ENCODE assay signal across 8 cellular contexts in the genomic region with DNA sequence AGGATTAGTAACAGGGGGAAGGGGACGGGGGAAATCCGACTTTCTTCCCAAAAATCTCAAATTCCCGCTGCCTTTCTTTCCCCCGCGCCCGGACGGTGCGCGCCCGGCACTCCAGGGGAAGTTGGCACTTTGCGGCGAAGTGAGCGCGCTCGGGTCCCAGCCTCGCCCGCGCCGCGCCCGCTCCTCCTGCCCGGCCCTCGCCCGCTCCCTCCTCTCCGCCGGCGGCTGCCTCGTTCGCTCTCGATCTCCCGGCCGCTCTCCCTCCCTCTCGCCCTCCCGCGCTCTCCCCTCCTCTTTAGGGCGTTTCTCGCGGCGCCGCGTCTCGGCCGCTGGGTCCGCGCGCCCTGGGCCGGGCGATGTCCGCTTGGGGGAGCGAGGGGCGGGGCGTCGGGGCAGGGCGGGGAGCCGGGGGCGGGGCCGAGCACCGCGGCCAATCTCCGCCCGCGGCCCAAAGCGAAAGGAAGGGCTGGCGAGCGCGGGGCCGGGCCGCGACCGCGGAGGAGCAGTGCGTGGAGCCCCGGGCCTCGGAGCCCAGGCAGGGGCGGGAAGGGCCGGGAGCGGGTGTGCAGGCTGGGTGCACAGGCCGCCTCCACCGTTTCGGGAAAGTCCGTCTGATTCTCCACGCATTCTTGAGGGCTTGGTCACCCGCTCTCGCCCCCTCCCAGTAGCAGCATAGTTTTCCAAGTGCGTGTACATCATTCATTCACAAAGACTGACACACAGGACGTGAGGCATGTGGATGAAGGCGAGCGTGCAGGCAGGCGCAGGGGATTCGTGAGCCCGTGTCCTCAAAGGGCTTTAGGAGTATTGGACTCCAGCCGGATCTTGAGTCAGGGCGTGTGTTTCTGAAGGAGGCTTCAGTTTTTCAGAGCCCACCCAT.
DNase-seq lines count a peak whose midpoint lies in the region; ATAC-seq and TF ChIP-seq lines count a peak whose summit lies in the region.

No MANE protein-coding gene starts in this region.

- H3K27me3 ChIP-seq in lung (ENCODE audit: control insufficient read depth, insufficient read depth): no peaks in the 10 kb centered on the region

- peak overlapping the region; percentile 96 for H3K4me3 Mint-ChIP-seq in activated CD8-positive, alpha-beta T cell treated with anti-CD3 and anti-CD28 coated beads, Interleukin-2, amount 10 ng/mL, durations not matched to agents 7 days and 5 days

- POLR2A ChIA-PET in activated CD8-positive, alpha-beta T cell treated with anti-CD3 and anti-CD28 coated beads, Interleukin-2, amount 10 ng/mL, durations not matched to agents 7 days and 5 days (lab: Charles Lee): interaction anchor here (0.6 to 20.4 kb wide), 38 partner anchors 15 to 234 kb away, joined by 3 to 652 read pairs (median 6); a partner anchor contains a TSS

- H3K27ac ChIP-seq in lung (ENCODE audit: low read depth in 1 of 2, low read length in 1 of 2): peak overlapping the region; percentile 98 to 99

- no peaks in the 10 kb centered on the region for H3K27me3 Mint-ChIP-seq in activated CD8-positive, alpha-beta T cell treated with anti-CD3 and anti-CD28 coated beads, Interleukin-2, amount 10 ng/mL, durations not matched to agents 7 days and 5 days (ENCODE audit: low read depth)

- H3K4me1 Mint-ChIP-seq in activated CD8-positive, alpha-beta T cell treated with anti-CD3 and anti-CD28 coated beads, Interleukin-2, amount 10 ng/mL, durations not matched to agents 7 days and 5 days (ENCODE audit: low read depth): peaks cover 44% of the 10 kb centered on the region

- peaks cover 0 to 2% of the 10 kb centered on the region in 2 donors for H3K9me3 ChIP-seq in lung (ENCODE audit: control insufficient read depth in 2 of 2, insufficient read depth in 1 of 2, low read length in 1 of 2)

- CTCF ChIA-PET in activated CD8-positive, alpha-beta T cell treated with anti-CD3 and anti-CD28 coated beads, Interleukin-2, amount 10 ng/mL, durations not matched to agents 7 days and 5 days (lab: Charles Lee): interaction anchor here (0.9 to 11.8 kb wide), 21 partner anchors 12 to 365 kb away, joined by 3 to 247 read pairs (median 6); no protein-coding TSS in a partner anchor

- no peak for TF ChIP-seq CTCF in lung (IDR thresholded peaks at IDR 0.05; ENCODE audit: control extremely low read depth, extremely low read depth)

- H3K4me3 ChIP-seq in lung: peak overlapping the region; percentile 69

- H3K27ac Mint-ChIP-seq in activated CD8-positive, alpha-beta T cell treated with anti-CD3 and anti-CD28 coated beads, Interleukin-2, amount 10 ng/mL, durations not matched to agents 7 days and 5 days: peak overlapping the region; percentile 92

- no peaks in the 10 kb centered on the region for H3K9me3 Mint-ChIP-seq in activated CD8-positive, alpha-beta T cell treated with anti-CD3 and anti-CD28 coated beads, Interleukin-2, amount 10 ng/mL, durations not matched to agents 7 days and 5 days (ENCODE audit: insufficient read depth)

- H3K4me1 ChIP-seq in lung (ENCODE audit: control insufficient read depth in 2 of 2, insufficient read depth in 2 of 2, low read length in 2 of 2): peaks cover 0 to 20% of the 10 kb centered on the region in 2 donors

- H3K36me3 ChIP-seq in lung (ENCODE audit: control insufficient read depth in 2 of 2, insufficient read depth in 2 of 2, low read length in 2 of 2): no peaks in the 10 kb centered on the region

- DNase-seq in C1 segment of cervical spinal cord (lab: John Stamatoyannopoulos, UW) (peak in 13 of 14 donors; percentile 6 to 92 (median 83)), NCI-H748 treated with DMSO at 0.1 percent for 48 hours (lab: John Stamatoyannopoulos, UW) (peak; percentile 59), lung (ENCODE audit: low spot score) (peak; percentile 94)
- peak; percentile 94 for DNase-seq in activated CD8-positive, alpha-beta T cell treated with anti-CD3 and anti-CD28 coated beads, Interleukin-2, amount 10 ng/mL, durations not matched to agents 7 days and 5 days
- peak; percentile 70 for DNase-seq in effector CD4-positive, alpha-beta T cell
- peak; percentile 72 to 82 (median 79) for DNase-seq in stimulated activated CD4-positive, alpha-beta T cell treated with anti-CD3 and anti-CD28 coated beads, TNF-alpha, amount 100 ng/mL, for 1 hour (ENCODE audit: low read depth in 3 of 3, low spot score in 1 of 3)

- peaks cover 45% of the 10 kb centered on the region for H3K36me3 Mint-ChIP-seq in activated CD8-positive, alpha-beta T cell treated with anti-CD3 and anti-CD28 coated beads, Interleukin-2, amount 10 ng/mL, durations not matched to agents 7 days and 5 days (ENCODE audit: low read depth)

- peak; percentile 86 for ATAC-seq in GM19324 (IDR thresholded peaks at IDR 0.05; ENCODE audit: low FRiP score, unreplicated experiment)
- ATAC-seq in HG03457 (IDR thresholded peaks at IDR 0.05; ENCODE audit: unreplicated experiment): peak; percentile 59
- peak; percentile 78 for ATAC-seq in activated CD8-positive, alpha-beta T cell treated with anti-CD3 and anti-CD28 coated beads, Interleukin-2, amount 10 ng/mL, durations not matched to agents 7 days and 5 days
- ATAC-seq in lung (ENCODE audit: insufficient read depth, low FRiP score): peak; percentile 93

- 0% methylated on average over 51 to 90 of the region's 93 CpGs for WGBS in lung, 2 donors

Comparison
In these comparisons a context has a peak if more than half of its experiments do, and no peak if none do; other contexts are left out.
1. Peak in every context shown above with its lines: DNase-seq, ATAC-seq, H3K4me3 ChIP-seq and H3K27ac ChIP-seq.